In the genomic region with DNA sequence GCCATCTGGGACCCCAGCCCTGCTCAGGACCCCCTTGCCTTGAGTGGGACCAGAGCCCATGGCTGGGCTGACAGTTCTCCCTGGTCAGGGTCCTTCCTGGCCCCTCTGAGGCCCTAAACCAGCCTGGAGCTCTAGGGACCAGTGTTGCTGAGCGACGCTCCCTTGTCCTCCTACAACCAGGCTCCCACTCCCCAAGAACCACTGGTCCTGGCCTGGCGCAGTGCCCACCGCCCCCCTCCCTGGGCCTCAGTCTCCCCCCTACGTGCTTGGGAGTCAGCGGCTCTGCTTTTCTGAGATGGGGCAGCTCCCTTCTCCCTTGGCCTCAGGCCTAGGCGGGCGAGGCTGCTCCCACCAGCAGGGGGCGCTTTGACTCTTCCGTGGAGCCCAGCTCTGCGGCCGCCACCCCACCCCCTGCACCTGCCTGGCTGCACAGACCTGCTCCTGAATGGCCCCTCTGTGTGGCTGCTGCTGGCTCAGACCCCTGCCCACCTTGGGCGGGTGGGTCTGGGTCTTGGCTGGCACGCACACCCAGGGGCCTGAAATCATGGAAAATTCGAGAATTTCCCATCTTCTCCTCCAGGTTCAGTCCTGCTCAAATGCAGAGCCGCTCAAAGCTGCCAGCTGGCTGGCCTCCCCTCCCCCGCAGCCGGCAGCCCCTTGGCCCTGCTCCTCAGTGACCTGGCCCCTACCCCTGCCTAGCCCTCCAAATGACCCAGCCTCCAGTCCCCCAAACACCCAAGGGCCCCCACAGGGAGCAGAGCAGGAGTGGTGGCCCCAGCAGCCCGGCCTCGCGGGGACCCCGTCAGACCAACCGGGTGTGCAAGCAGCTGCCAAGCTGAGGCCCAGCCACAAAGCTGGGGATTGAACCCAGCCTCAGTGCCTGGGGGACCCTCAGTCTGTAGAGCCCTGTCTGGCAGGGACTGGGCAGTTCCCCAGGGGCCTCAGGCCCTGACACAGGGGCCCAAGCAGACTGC, we compare ENCODE assay signal across 9 cellular contexts. TPM values are rescaled to one million over a fixed set of nuclear protein-coding genes. Genes with fewer than 3 reads are reported as not detected.
A peak's percentile ranks its signal among the peaks of the same experiment; 100 is the strongest.
DNase-seq lines count a peak whose midpoint lies in the region; FAIRE-seq and TF ChIP-seq lines count a peak whose summit lies in the region.
"Had no signal": no experiment of that assay in that cellular context is flagged by ENCODE, and none has a peak within 500 bp of the region (broad histone marks: within the 10 kb centered on the region; RNA-seq: fewer than 3 reads in every experiment).

No MANE protein-coding gene starts in this region.

- no peak for TF ChIP-seq EP300 in suprapubic skin (IDR thresholded peaks at IDR 0.05)

- H3K27me3 ChIP-seq in osteoblast (ENCODE audit: insufficient read depth, low read length) (no peaks in the 10 kb centered on the region), suprapubic skin (no peaks in the 10 kb centered on the region)

- H3K4me3 Mint-ChIP-seq in activated T-helper 2 cell treated with anti-CD3 and anti-CD28 coated beads, Interferon-gamma antibody, Interleukin-2, Interleukin-4, amounts not matched to agents 10 μg/mL and 5 μg/mL and 100 μg/mL, durations not matched to agents 14 hours and 24 hours and 36 hours (ENCODE audit: low read depth), result no peak overlapping the region

- no peaks in the 10 kb centered on the region for H3K27me3 Mint-ChIP-seq in activated T-helper 2 cell treated with anti-CD3 and anti-CD28 coated beads, Interferon-gamma antibody, Interleukin-2, Interleukin-4, amounts not matched to agents 10 μg/mL and 5 μg/mL and 100 μg/mL, durations not matched to agents 14 hours and 24 hours and 36 hours (ENCODE audit: low read depth)

- intact Hi-C loops in activated T-helper 2 cell treated with anti-CD3 and anti-CD28 coated beads, Interferon-gamma antibody, Interleukin-2, Interleukin-4, amounts not matched to agents 10 μg/mL and 5 μg/mL and 100 μg/mL, durations not matched to agents 14 hours and 24 hours and 36 hours (cut with micrococcal nuclease), result loop anchor here (5.0 to 10.0 kb wide), 2 partner anchors 35 to 48 kb away; a partner anchor contains a TSS

- H3K79me2 ChIP-seq in osteoblast (ENCODE audit: insufficient read depth, low read length), result no peaks in the 10 kb centered on the region

- peaks cover 12% of the 10 kb centered on the region for H3K4me1 ChIP-seq in osteoblast (ENCODE audit: insufficient read depth, low read length)
- H3K4me1 ChIP-seq in suprapubic skin, result peaks cover 53% of the 10 kb centered on the region

- H3K27ac Mint-ChIP-seq in activated T-helper 2 cell treated with anti-CD3 and anti-CD28 coated beads, Interferon-gamma antibody, Interleukin-2, Interleukin-4, amounts not matched to agents 10 μg/mL and 5 μg/mL and 100 μg/mL, durations not matched to agents 14 hours and 24 hours and 36 hours, result no peak overlapping the region

- H3K36me3 Mint-ChIP-seq in activated T-helper 2 cell treated with anti-CD3 and anti-CD28 coated beads, Interferon-gamma antibody, Interleukin-2, Interleukin-4, amounts not matched to agents 10 μg/mL and 5 μg/mL and 100 μg/mL, durations not matched to agents 14 hours and 24 hours and 36 hours (ENCODE audit: low read depth), result peaks cover under 1% of the 10 kb centered on the region

- no peak overlapping the region for H3K4me2 ChIP-seq in osteoblast (ENCODE audit: insufficient read depth, low read length)

- peaks cover 7% of the 10 kb centered on the region for H3K4me1 Mint-ChIP-seq in activated T-helper 2 cell treated with anti-CD3 and anti-CD28 coated beads, Interferon-gamma antibody, Interleukin-2, Interleukin-4, amounts not matched to agents 10 μg/mL and 5 μg/mL and 100 μg/mL, durations not matched to agents 14 hours and 24 hours and 36 hours (ENCODE audit: low read depth)

- H3K9me3 ChIP-seq in osteoblast (ENCODE audit: low read depth, low read length) (no peaks in the 10 kb centered on the region), suprapubic skin (no peaks in the 10 kb centered on the region)

- no peaks in the 10 kb centered on the region for H4K20me1 ChIP-seq in osteoblast (ENCODE audit: insufficient read depth, low read length)

- no peaks in the 10 kb centered on the region for H3K9me3 Mint-ChIP-seq in activated T-helper 2 cell treated with anti-CD3 and anti-CD28 coated beads, Interferon-gamma antibody, Interleukin-2, Interleukin-4, amounts not matched to agents 10 μg/mL and 5 μg/mL and 100 μg/mL, durations not matched to agents 14 hours and 24 hours and 36 hours

- 28% methylated on average over 3 of the region's 23 CpGs for WGBS in suprapubic skin

- H3K27ac ChIP-seq in osteoblast (ENCODE audit: low read depth, low read length) (no peak overlapping the region), suprapubic skin (peak overlapping the region; percentile 90)

- FAIRE-seq in HTR-8/SVneo (lab: Jason Lieb, UNC), result no peak

- no peak for TF ChIP-seq POLR2A in suprapubic skin (IDR thresholded peaks at IDR 0.05)

- H3K36me3 ChIP-seq in osteoblast (ENCODE audit: insufficient read depth, low read length), result peaks cover 12% of the 10 kb centered on the region
- H3K36me3 ChIP-seq in suprapubic skin, result peaks cover 42% of the 10 kb centered on the region

- peak; percentile 83 for DNase-seq in HTR-8/SVneo (ENCODE audit: insufficient read length, low spot score)
- peak; percentile 67 for DNase-seq in RPMI8226
- DNase-seq in activated T-helper 2 cell treated with anti-CD3 and anti-CD28 coated beads, Interferon-gamma antibody, Interleukin-2, Interleukin-4, amounts not matched to agents 10 μg/mL and 5 μg/mL and 100 μg/mL, durations not matched to agents 14 hours and 24 hours and 36 hours (ENCODE audit: low spot score), result peak; percentile 66
- DNase-seq in fibroblast of villous mesenchyme (ENCODE audit: low read depth), result peak; percentile 76
- peak; percentile 100 for DNase-seq in osteoblast (ENCODE audit: insufficient read length, low spot score, missing footprints)
- DNase-seq in suprapubic skin (ENCODE audit: low spot score in 2 of 2), result peak; percentile 85 to 86
- DNase-seq in NCI-H1694 treated with DMSO at 0.1 percent for 48 hours (lab: John Stamatoyannopoulos, UW), result no peak

- TF ChIP-seq CTCF in GM12872 (IDR thresholded peaks at IDR 0.05; ENCODE audit: insufficient read depth, low read depth, low read length) (peak; percentile 87), fibroblast of villous mesenchyme (IDR thresholded peaks at IDR 0.05; ENCODE audit: insufficient read depth, low read depth, low read length) (peak; percentile 86), osteoblast (IDR thresholded peaks at IDR 0.05; ENCODE audit: extremely low read depth, low read depth, low read length) (peak; percentile 78), suprapubic skin (IDR thresholded peaks at IDR 0.05) (peak; percentile 75 to 89)

- H3K4me3 ChIP-seq in fibroblast of villous mesenchyme (ENCODE audit: low read depth, low read length) (no peak overlapping the region), osteoblast (ENCODE audit: insufficient read depth, low read length) (no peak overlapping the region), suprapubic skin (no peak overlapping the region)

- no peak overlapping the region for H2AFZ ChIP-seq in osteoblast (ENCODE audit: low read length)

RNA-seq across cellular contexts. Expression of a gene that starts 9.1 kb away (rescaled TPM):
- 0.05 TPM in 1 of 2 replicates, not detected in the other for total RNA-seq in activated T-helper 2 cell treated with anti-CD3 and anti-CD28 coated beads, Interferon-gamma antibody, Interleukin-2, Interleukin-4, amounts not matched to agents 10 μg/mL and 5 μg/mL and 100 μg/mL, durations not matched to agents 14 hours and 24 hours and 36 hours
- total RNA-seq in fibroblast of villous mesenchyme (not detected in 2 replicates), osteoblast (not detected in 2 replicates), suprapubic skin (not detected)
- total RNA-seq: mononuclear cell had no signal

RNA-seq across cellular contexts. Expression of a gene that starts 29.7 kb away (rescaled TPM):
- total RNA-seq in activated T-helper 2 cell treated with anti-CD3 and anti-CD28 coated beads, Interferon-gamma antibody, Interleukin-2, Interleukin-4, amounts not matched to agents 10 μg/mL and 5 μg/mL and 100 μg/mL, durations not matched to agents 14 hours and 24 hours and 36 hours, result 442 and 449 TPM in 2 replicates
- total RNA-seq in fibroblast of villous mesenchyme (0.32 TPM in 1 of 2 replicates, not detected in the other), osteoblast (41.0 and 54.6 TPM in 2 replicates), suprapubic skin (100 to 1,000 TPM in 2 of 4 donors, 10 to 100 TPM in 2; 70.4 to 134 (median 107) TPM)

RNA-seq across cellular contexts. Expression of a gene that starts 37.0 kb away (rescaled TPM):
- total RNA-seq in activated T-helper 2 cell treated with anti-CD3 and anti-CD28 coated beads, Interferon-gamma antibody, Interleukin-2, Interleukin-4, amounts not matched to agents 10 μg/mL and 5 μg/mL and 100 μg/mL, durations not matched to agents 14 hours and 24 hours and 36 hours, result 2.0 and 2.9 TPM in 2 replicates
- not detected in 2 replicates for total RNA-seq in fibroblast of villous mesenchyme
- total RNA-seq in osteoblast, result not detected in 2 replicates
- total RNA-seq in suprapubic skin, result 10 to 100 TPM in 1 of 4 donors, 1 to 10 TPM in 3; 1.5 to 12.9 (median 4.8) TPM

RNA-seq across cellular contexts. Expression of a gene that starts 43.8 kb away (rescaled TPM):
- total RNA-seq in activated T-helper 2 cell treated with anti-CD3 and anti-CD28 coated beads, Interferon-gamma antibody, Interleukin-2, Interleukin-4, amounts not matched to agents 10 μg/mL and 5 μg/mL and 100 μg/mL, durations not matched to agents 14 hours and 24 hours and 36 hours, result 0.27 TPM in 1 of 2 replicates, not detected in the other
- not detected in 2 replicates for total RNA-seq in fibroblast of villous mesenchyme
- total RNA-seq in osteoblast, result not detected in 2 replicates
- total RNA-seq in suprapubic skin, result 10 to 100 TPM; 17.4 to 63.6 (median 27.2) TPM

RNA-seq across cellular contexts. Expression of a gene that starts 47.8 kb away (rescaled TPM):
- total RNA-seq in activated T-helper 2 cell treated with anti-CD3 and anti-CD28 coated beads, Interferon-gamma antibody, Interleukin-2, Interleukin-4, amounts not matched to agents 10 μg/mL and 5 μg/mL and 100 μg/mL, durations not matched to agents 14 hours and 24 hours and 36 hours, result not detected in 2 replicates
- total RNA-seq in fibroblast of villous mesenchyme (under 0.01 TPM in 1 of 2 replicates, not detected in the other), osteoblast (0.36 and 0.59 TPM in 2 replicates), suprapubic skin (100 to 1,000 TPM; 141 to 280 (median 193) TPM)
- total RNA-seq: mononuclear cell had no signal

Comparison
In these comparisons a context has a peak if more than half of its experiments do, and no peak if none do; other contexts are left out.
1. RNA of a gene that starts 29.7 kb away (total RNA-seq): 442 to 449 TPM in activated T-helper 2 cell treated with anti-CD3 and anti-CD28 coated beads, Interferon-gamma antibody, Interleukin-2, Interleukin-4, amounts not matched to agents 10 μg/mL and 5 μg/mL and 100 μg/mL, durations not matched to agents 14 hours and 24 hours and 36 hours, 70.4 to 134 TPM in suprapubic skin and 41.0 to 54.6 TPM in osteoblast; 0.32 TPM in fibroblast of villous mesenchyme; every median in the first group is over 10 times any median in the second.
2. Peak in every context shown above with its lines, with median percentiles within 50 percentile points of each other: CTCF ChIP-seq.